Comparison of ENCODE assay signal across 1 cellular context in genomic region chr14:89417111-89417468, GRCh38.
TF ChIP-seq lines count a peak whose summit lies in the region.

A gene with protein sequence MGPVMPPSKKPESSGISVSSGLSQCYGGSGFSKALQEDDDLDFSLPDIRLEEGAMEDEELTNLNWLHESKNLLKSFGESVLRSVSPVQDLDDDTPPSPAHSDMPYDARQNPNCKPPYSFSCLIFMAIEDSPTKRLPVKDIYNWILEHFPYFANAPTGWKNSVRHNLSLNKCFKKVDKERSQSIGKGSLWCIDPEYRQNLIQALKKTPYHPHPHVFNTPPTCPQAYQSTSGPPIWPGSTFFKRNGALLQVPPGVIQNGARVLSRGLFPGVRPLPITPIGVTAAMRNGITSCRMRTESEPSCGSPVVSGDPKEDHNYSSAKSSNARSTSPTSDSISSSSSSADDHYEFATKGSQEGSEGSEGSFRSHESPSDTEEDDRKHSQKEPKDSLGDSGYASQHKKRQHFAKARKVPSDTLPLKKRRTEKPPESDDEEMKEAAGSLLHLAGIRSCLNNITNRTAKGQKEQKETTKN (minus strand): TSS chr14:89417233. CDS start chr14:89412476, 4,757 bp downstream.

TF ChIP-seq in HepG2, 621 proteins besides CTCF, POLR2A, EP300 and RAD21 (continued from another document and continues in another):
- TF ChIP-seq, protein P1, sequence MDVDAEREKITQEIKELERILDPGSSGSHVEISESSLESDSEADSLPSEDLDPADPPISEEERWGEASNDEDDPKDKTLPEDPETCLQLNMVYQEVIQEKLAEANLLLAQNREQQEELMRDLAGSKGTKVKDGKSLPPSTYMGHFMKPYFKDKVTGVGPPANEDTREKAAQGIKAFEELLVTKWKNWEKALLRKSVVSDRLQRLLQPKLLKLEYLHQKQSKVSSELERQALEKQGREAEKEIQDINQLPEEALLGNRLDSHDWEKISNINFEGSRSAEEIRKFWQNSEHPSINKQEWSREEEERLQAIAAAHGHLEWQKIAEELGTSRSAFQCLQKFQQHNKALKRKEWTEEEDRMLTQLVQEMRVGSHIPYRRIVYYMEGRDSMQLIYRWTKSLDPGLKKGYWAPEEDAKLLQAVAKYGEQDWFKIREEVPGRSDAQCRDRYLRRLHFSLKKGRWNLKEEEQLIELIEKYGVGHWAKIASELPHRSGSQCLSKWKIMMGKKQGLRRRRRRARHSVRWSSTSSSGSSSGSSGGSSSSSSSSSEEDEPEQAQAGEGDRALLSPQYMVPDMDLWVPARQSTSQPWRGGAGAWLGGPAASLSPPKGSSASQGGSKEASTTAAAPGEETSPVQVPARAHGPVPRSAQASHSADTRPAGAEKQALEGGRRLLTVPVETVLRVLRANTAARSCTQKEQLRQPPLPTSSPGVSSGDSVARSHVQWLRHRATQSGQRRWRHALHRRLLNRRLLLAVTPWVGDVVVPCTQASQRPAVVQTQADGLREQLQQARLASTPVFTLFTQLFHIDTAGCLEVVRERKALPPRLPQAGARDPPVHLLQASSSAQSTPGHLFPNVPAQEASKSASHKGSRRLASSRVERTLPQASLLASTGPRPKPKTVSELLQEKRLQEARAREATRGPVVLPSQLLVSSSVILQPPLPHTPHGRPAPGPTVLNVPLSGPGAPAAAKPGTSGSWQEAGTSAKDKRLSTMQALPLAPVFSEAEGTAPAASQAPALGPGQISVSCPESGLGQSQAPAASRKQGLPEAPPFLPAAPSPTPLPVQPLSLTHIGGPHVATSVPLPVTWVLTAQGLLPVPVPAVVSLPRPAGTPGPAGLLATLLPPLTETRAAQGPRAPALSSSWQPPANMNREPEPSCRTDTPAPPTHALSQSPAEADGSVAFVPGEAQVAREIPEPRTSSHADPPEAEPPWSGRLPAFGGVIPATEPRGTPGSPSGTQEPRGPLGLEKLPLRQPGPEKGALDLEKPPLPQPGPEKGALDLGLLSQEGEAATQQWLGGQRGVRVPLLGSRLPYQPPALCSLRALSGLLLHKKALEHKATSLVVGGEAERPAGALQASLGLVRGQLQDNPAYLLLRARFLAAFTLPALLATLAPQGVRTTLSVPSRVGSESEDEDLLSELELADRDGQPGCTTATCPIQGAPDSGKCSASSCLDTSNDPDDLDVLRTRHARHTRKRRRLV (CRISPR knock-in tag; IDR thresholded peaks at IDR 0.05) = no peak
- TF ChIP-seq SRSF4 (IDR thresholded peaks at IDR 0.05; ENCODE audit: low read depth, low read length, poor library complexity, severe bottlenecking) (no peak), TOE1 (CRISPR knock-in tag; IDR thresholded peaks at IDR 0.05) (no peak), POLR2AphosphoS5 (IDR thresholded peaks at IDR 0.05; ENCODE audit: low read depth, low read length) (no peak), GTF2F1 (IDR thresholded peaks at IDR 0.05; ENCODE audit: low read length) (no peak), PPARG (CRISPR knock-in tag; conservative IDR thresholded peaks at IDR 0.05) (no peak), RARG (CRISPR knock-in tag; IDR thresholded peaks at IDR 0.05; ENCODE audit: low read depth) (no peak), RAD51 (IDR thresholded peaks at IDR 0.05; ENCODE audit: borderline replicate concordance) (no peak), PREB (CRISPR knock-in tag; IDR thresholded peaks at IDR 0.05) (no peak), STAG1 (CRISPR knock-in tag; IDR thresholded peaks at IDR 0.05) (no peak), ZNF451 (CRISPR knock-in tag; IDR thresholded peaks at IDR 0.05) (no peak), MIER3 (CRISPR knock-in tag; IDR thresholded peaks at IDR 0.05; ENCODE audit: borderline replicate concordance) (no peak), TGIF2 (CRISPR knock-in tag; IDR thresholded peaks at IDR 0.05) (peak; percentile 25; the same call in 1 of the 2 replicates), ZNF891 (CRISPR knock-in tag; IDR thresholded peaks at IDR 0.05) (no peak), ELF1 (CRISPR knock-in tag; IDR thresholded peaks at IDR 0.05) (no peak), ZFYVE20 (CRISPR knock-in tag; IDR thresholded peaks at IDR 0.05; ENCODE audit: borderline replicate concordance, low read depth) (no peak), ATF1 (CRISPR knock-in tag; IDR thresholded peaks at IDR 0.05) (no peak), SIX4 (CRISPR knock-in tag; IDR thresholded peaks at IDR 0.05) (no peak), ZNF407 (CRISPR knock-in tag; IDR thresholded peaks at IDR 0.05; ENCODE audit: not compliant biosample characterization) (no peak), STAT5B (CRISPR knock-in tag; IDR thresholded peaks at IDR 0.05) (no peak), SOX6 (IDR thresholded peaks at IDR 0.05) (no peak), SOX6 (CRISPR knock-in tag; IDR thresholded peaks at IDR 0.05) (no peak), KDM3A (CRISPR knock-in tag; IDR thresholded peaks at IDR 0.05; ENCODE audit: low read depth) (no peak), FOXJ3 (CRISPR knock-in tag; IDR thresholded peaks at IDR 0.05; ENCODE audit: borderline replicate concordance) (no peak), ZNF232 (CRISPR knock-in tag; IDR thresholded peaks at IDR 0.05; ENCODE audit: borderline replicate concordance) (no peak), ATAD3A (CRISPR knock-in tag; IDR thresholded peaks at IDR 0.05) (no peak), XRCC5 (optimal IDR thresholded peaks at IDR 0.05; ENCODE audit: low read length) (no peak), ZNF780A (CRISPR knock-in tag; IDR thresholded peaks at IDR 0.05) (no peak), MLLT10 (CRISPR knock-in tag; IDR thresholded peaks at IDR 0.05) (no peak)
- TF ChIP-seq, protein P2, sequence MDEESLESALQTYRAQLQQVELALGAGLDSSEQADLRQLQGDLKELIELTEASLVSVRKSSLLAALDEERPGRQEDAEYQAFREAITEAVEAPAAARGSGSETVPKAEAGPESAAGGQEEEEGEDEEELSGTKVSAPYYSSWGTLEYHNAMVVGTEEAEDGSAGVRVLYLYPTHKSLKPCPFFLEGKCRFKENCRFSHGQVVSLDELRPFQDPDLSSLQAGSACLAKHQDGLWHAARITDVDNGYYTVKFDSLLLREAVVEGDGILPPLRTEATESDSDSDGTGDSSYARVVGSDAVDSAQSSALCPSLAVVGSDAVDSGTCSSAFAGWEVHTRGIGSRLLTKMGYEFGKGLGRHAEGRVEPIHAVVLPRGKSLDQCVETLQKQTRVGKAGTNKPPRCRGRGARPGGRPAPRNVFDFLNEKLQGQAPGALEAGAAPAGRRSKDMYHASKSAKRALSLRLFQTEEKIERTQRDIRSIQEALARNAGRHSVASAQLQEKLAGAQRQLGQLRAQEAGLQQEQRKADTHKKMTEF (CRISPR knock-in tag; IDR thresholded peaks at IDR 0.05) = no peak; the same call in 1 of the 2 replicates
- TF ChIP-seq, protein P3, sequence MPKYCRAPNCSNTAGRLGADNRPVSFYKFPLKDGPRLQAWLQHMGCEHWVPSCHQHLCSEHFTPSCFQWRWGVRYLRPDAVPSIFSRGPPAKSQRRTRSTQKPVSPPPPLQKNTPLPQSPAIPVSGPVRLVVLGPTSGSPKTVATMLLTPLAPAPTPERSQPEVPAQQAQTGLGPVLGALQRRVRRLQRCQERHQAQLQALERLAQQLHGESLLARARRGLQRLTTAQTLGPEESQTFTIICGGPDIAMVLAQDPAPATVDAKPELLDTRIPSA (CRISPR knock-in tag; IDR thresholded peaks at IDR 0.05; ENCODE audit: borderline replicate concordance) = no peak
- TF ChIP-seq, protein P4, sequence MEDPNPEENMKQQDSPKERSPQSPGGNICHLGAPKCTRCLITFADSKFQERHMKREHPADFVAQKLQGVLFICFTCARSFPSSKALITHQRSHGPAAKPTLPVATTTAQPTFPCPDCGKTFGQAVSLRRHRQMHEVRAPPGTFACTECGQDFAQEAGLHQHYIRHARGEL (CRISPR knock-in tag; IDR thresholded peaks at IDR 0.05) = no peak
- TF ChIP-seq, protein P5, sequence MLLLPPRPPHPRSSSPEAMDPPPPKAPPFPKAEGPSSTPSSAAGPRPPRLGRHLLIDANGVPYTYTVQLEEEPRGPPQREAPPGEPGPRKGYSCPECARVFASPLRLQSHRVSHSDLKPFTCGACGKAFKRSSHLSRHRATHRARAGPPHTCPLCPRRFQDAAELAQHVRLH (CRISPR knock-in tag; IDR thresholded peaks at IDR 0.05; ENCODE audit: borderline replicate concordance, low read depth) = no peak
- TF ChIP-seq, protein P6, sequence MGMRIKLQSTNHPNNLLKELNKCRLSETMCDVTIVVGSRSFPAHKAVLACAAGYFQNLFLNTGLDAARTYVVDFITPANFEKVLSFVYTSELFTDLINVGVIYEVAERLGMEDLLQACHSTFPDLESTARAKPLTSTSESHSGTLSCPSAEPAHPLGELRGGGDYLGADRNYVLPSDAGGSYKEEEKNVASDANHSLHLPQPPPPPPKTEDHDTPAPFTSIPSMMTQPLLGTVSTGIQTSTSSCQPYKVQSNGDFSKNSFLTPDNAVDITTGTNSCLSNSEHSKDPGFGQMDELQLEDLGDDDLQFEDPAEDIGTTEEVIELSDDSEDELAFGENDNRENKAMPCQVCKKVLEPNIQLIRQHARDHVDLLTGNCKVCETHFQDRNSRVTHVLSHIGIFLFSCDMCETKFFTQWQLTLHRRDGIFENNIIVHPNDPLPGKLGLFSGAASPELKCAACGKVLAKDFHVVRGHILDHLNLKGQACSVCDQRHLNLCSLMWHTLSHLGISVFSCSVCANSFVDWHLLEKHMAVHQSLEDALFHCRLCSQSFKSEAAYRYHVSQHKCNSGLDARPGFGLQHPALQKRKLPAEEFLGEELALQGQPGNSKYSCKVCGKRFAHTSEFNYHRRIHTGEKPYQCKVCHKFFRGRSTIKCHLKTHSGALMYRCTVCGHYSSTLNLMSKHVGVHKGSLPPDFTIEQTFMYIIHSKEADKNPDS (CRISPR knock-in tag; IDR thresholded peaks at IDR 0.05) = no peak
- TF ChIP-seq, protein P7, sequence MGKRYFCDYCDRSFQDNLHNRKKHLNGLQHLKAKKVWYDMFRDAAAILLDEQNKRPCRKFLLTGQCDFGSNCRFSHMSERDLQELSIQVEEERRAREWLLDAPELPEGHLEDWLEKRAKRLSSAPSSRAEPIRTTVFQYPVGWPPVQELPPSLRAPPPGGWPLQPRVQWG (CRISPR knock-in tag; IDR thresholded peaks at IDR 0.05; ENCODE audit: borderline replicate concordance, low read depth) = no peak
